17 cellular contexts compared by ENCODE assay signal in genomic region chr3:173902866-173903265, GRCh38.
"Had no signal": no experiment of that assay in that cellular context is flagged by ENCODE, and none has a peak within 500 bp of the region (broad histone marks: within the 10 kb centered on the region; RNA-seq: fewer than 3 reads in every experiment).

No MANE protein-coding gene starts in this region.

- H3K27ac Mint-ChIP-seq: activated naive CD4-positive, alpha-beta T cell treated with anti-CD3 and anti-CD28 coated beads, Interleukin-2, amount 50 U/mL, for 24 hours; activated T-cell treated with anti-CD3 and anti-CD28 coated beads, Interleukin-2, amount 50 U/mL, for 72 hours; naive thymus-derived CD4-positive, alpha-beta T cell had no signal

- H3K36me3 Mint-ChIP-seq: activated naive CD4-positive, alpha-beta T cell treated with anti-CD3 and anti-CD28 coated beads, Interleukin-2, amount 50 U/mL, for 24 hours; naive thymus-derived CD4-positive, alpha-beta T cell had no signal

- DNase-seq: activated CD4-positive, alpha-beta T cell treated with anti-CD3 and anti-CD28 coated beads for 1 hour; activated effector memory CD4-positive, alpha-beta T cell treated with anti-CD3 and anti-CD28 coated beads, Interleukin-2, amount 50 U/mL, for 16 hours; activated T-cell treated with anti-CD3 and anti-CD28 coated beads, Interleukin-2, amount 50 U/mL, for 72 hours; adrenal gland; effector CD4-positive, alpha-beta T cell; heart left ventricle; left cardiac atrium; mesenchymal stem cell; naive thymus-derived CD4-positive, alpha-beta T cell; stimulated activated CD4-positive, alpha-beta T cell treated with anti-CD3 and anti-CD28 coated beads, Interleukin-2, amount 100 ng/mL, for 24 hours; stimulated activated naive CD4-positive, alpha-beta T cell treated with Interleukin-2 at 50 U/mL for 16 hours; tibial artery; WERI-Rb-1 had no signal

- ATAC-seq: activated T-cell treated with anti-CD3 and anti-CD28 coated beads, Interleukin-2, amount 50 U/mL, for 72 hours; gastroesophageal sphincter; heart left ventricle; left cardiac atrium; naive thymus-derived CD4-positive, alpha-beta T cell had no signal

- H3K27me3 ChIP-seq: adrenal gland, gastroesophageal sphincter, heart left ventricle, neutrophil, right atrium auricular region, tibial artery had no signal

- H3K27ac ChIP-seq: adrenal gland, gastroesophageal sphincter, heart left ventricle, neutrophil, right atrium auricular region, tibial artery, WERI-Rb-1 had no signal

- H3K4me1 ChIP-seq: adrenal gland, gastroesophageal sphincter, right atrium auricular region, tibial artery had no signal

- H3K4me3 ChIP-seq: adrenal gland, gastroesophageal sphincter, heart left ventricle, right atrium auricular region, tibial artery had no signal

- H3K9me3 Mint-ChIP-seq: activated naive CD4-positive, alpha-beta T cell treated with anti-CD3 and anti-CD28 coated beads, Interleukin-2, amount 50 U/mL, for 24 hours had no signal

- H3K36me3 ChIP-seq: adrenal gland, gastroesophageal sphincter, heart left ventricle, neutrophil, right atrium auricular region, tibial artery, WERI-Rb-1 had no signal

- H3K27me3 Mint-ChIP-seq: activated naive CD4-positive, alpha-beta T cell treated with anti-CD3 and anti-CD28 coated beads, Interleukin-2, amount 50 U/mL, for 24 hours; naive thymus-derived CD4-positive, alpha-beta T cell had no signal

- H3K9me3 ChIP-seq: adrenal gland, gastroesophageal sphincter, heart left ventricle, neutrophil, right atrium auricular region, tibial artery had no signal

- H3K4me1 Mint-ChIP-seq: activated naive CD4-positive, alpha-beta T cell treated with anti-CD3 and anti-CD28 coated beads, Interleukin-2, amount 50 U/mL, for 24 hours; naive thymus-derived CD4-positive, alpha-beta T cell had no signal

- H3K4me3 Mint-ChIP-seq: activated naive CD4-positive, alpha-beta T cell treated with anti-CD3 and anti-CD28 coated beads, Interleukin-2, amount 50 U/mL, for 24 hours; activated T-cell treated with anti-CD3 and anti-CD28 coated beads, Interleukin-2, amount 50 U/mL, for 72 hours; naive thymus-derived CD4-positive, alpha-beta T cell had no signal
